10 cellular contexts compared by ENCODE assay signal in genomic region chr2:156476516-156477206, GRCh38. TPM values are rescaled to one million over a fixed set of nuclear protein-coding genes. Genes with fewer than 3 reads are reported as not detected.
DNase-seq lines count a peak whose midpoint lies in the region; ATAC-seq and TF ChIP-seq lines count a peak whose summit lies in the region.
"Had no signal": no experiment of that assay in that cellular context is flagged by ENCODE, and none has a peak within 500 bp of the region (broad histone marks: within the 10 kb centered on the region; RNA-seq: fewer than 3 reads in every experiment).

No MANE protein-coding gene starts in this region.

- H3K4me1 ChIP-seq in adipocyte (ENCODE audit: control insufficient read depth, insufficient read depth, low read length) = peaks cover 18% of the 10 kb centered on the region
- H3K4me1 ChIP-seq in osteoblast (ENCODE audit: insufficient read depth, low read length) = peaks cover 21% of the 10 kb centered on the region
- H3K4me1 ChIP-seq in hepatocyte (ENCODE audit: insufficient read depth) = no peaks in the 10 kb centered on the region

- H3K36me3 ChIP-seq in adipocyte (ENCODE audit: control insufficient read depth, insufficient read depth, low read length, severe bottlenecking) = no peaks in the 10 kb centered on the region
- no peaks in the 10 kb centered on the region for H3K36me3 ChIP-seq in osteoblast (ENCODE audit: insufficient read depth, low read length)
- H3K36me3 ChIP-seq in hepatocyte (replicated peaks; ENCODE audit: insufficient read depth, low read depth) = no peaks in the 10 kb centered on the region
- H3K36me3 ChIP-seq: pancreas had no signal

- no peaks in the 10 kb centered on the region for H3K9me3 ChIP-seq in adipocyte (ENCODE audit: control insufficient read depth, low read length)
- no peaks in the 10 kb centered on the region for H3K9me3 ChIP-seq in osteoblast (ENCODE audit: low read depth, low read length)
- H3K9me3 ChIP-seq in hepatocyte (ENCODE audit: low read depth) = no peaks in the 10 kb centered on the region
- H3K9me3 ChIP-seq: pancreas had no signal

- peak overlapping the region; percentile 51 for H2AFZ ChIP-seq in osteoblast (ENCODE audit: low read length)
- no peak overlapping the region for H2AFZ ChIP-seq in hepatocyte

- H3K9ac ChIP-seq in adipocyte (ENCODE audit: low read length) = no peak overlapping the region

- no peaks in the 10 kb centered on the region for H3K27me3 ChIP-seq in adipocyte (replicated peaks; ENCODE audit: control insufficient read depth, insufficient read depth, low read length)
- no peaks in the 10 kb centered on the region for H3K27me3 ChIP-seq in osteoblast (ENCODE audit: insufficient read depth, low read length)
- H3K27me3 ChIP-seq in hepatocyte = no peaks in the 10 kb centered on the region
- H3K27me3 ChIP-seq: pancreas had no signal

- H3K4me3 ChIP-seq in adipocyte (ENCODE audit: low read length) (no peak overlapping the region), osteoblast (ENCODE audit: insufficient read depth, low read length) (peak overlapping the region; percentile 43), hepatocyte (no peak overlapping the region)
- H3K4me3 ChIP-seq: pancreas had no signal

- peak overlapping the region; percentile 74 for H3K4me2 ChIP-seq in osteoblast (ENCODE audit: insufficient read depth, low read length)
- H3K4me2 ChIP-seq in hepatocyte = no peak overlapping the region

- no peaks in the 10 kb centered on the region for H3K9me2 ChIP-seq in hepatocyte (replicated peaks; ENCODE audit: insufficient read depth)

- H3K27ac ChIP-seq in osteoblast (ENCODE audit: low read depth, low read length) (peak overlapping the region; percentile 66), hepatocyte (no peak overlapping the region)
- H3K27ac ChIP-seq: C4-2B had no signal

- TF ChIP-seq CTCF in osteoblast (IDR thresholded peaks at IDR 0.05; ENCODE audit: extremely low read depth, low read depth, low read length) (no peak), hepatocyte (IDR thresholded peaks at IDR 0.05; ENCODE audit: poor library complexity) (no peak)

- peak; percentile 57 for ATAC-seq in HG03139 (IDR thresholded peaks at IDR 0.05; ENCODE audit: unreplicated experiment)

- WGBS in hepatocyte (ENCODE audit: low lambda C conversion rate, missing lambda C conversion rate) = 86% methylated on average over 4 of the region's 4 CpGs

- peak; percentile 5 for DNase-seq in stimulated activated CD4-positive, alpha-beta T cell treated with anti-CD3 and anti-CD28 coated beads, Interleukin-15, amount 100 ng/mL, for 24 hours
- DNase-seq in stimulated activated CD4-positive, alpha-beta T cell treated with anti-CD3 and anti-CD28 coated beads, Interleukin-2, amount 100 ng/mL, for 48 hours = no peak
- peak; percentile 70 for DNase-seq in adipocyte (ENCODE audit: low read depth)
- DNase-seq in osteoblast (ENCODE audit: insufficient read length, low spot score, missing footprints) = peak; percentile 34
- DNase-seq in iPS-NIHi11 (ENCODE audit: low spot score) = no peak
- DNase-seq in hepatocyte (ENCODE audit: low spot score) = no peak
- no peak for DNase-seq in NCI-H69 (lab: John Stamatoyannopoulos, UW)
- DNase-seq: pancreas had no signal

- no peaks in the 10 kb centered on the region for H4K20me1 ChIP-seq in osteoblast (ENCODE audit: insufficient read depth, low read length)
- H4K20me1 ChIP-seq in hepatocyte (ENCODE audit: insufficient read depth, poor library complexity, severe bottlenecking) = no peaks in the 10 kb centered on the region

- H3K79me2 ChIP-seq in osteoblast (ENCODE audit: insufficient read depth, low read length) = peaks cover 29% of the 10 kb centered on the region
- peaks cover 26% of the 10 kb centered on the region for H3K79me2 ChIP-seq in hepatocyte

RNA-seq across cellular contexts. Expression of gene GPD2, which starts 40.5 kb away (rescaled TPM):
- total RNA-seq in osteoblast (53.0 and 59.7 TPM in 2 replicates), hepatocyte (63.7 and 71.7 TPM in 2 replicates)
- 6.7 and 10.8 TPM in 2 replicates for polyA plus RNA-seq in hepatocyte

Comparison
In these comparisons a context has a peak if more than half of its experiments do, and no peak if none do; other contexts are left out.
1. DNase-seq: peak in stimulated activated CD4-positive, alpha-beta T cell treated with anti-CD3 and anti-CD28 coated beads, Interleukin-15, amount 100 ng/mL, for 24 hours (single experiment), adipocyte (single experiment) and osteoblast (single experiment); none in stimulated activated CD4-positive, alpha-beta T cell treated with anti-CD3 and anti-CD28 coated beads, Interleukin-2, amount 100 ng/mL, for 48 hours (0 of 2), iPS-NIHi11 (single experiment), hepatocyte (single experiment) and NCI-H69 (single experiment).